8 cellular contexts compared by ENCODE assay signal in genomic region chr17:67995568-67996191, GRCh38. TPM values are rescaled to one million over a fixed set of nuclear protein-coding genes. Genes with fewer than 3 reads are reported as not detected.
DNase-seq lines count a peak whose midpoint lies in the region; ATAC-seq, FAIRE-seq and TF ChIP-seq lines count a peak whose summit lies in the region.

No MANE protein-coding gene starts in this region.

- no peaks in the 10 kb centered on the region for H3K9me3 Mint-ChIP-seq in activated CD4-positive, alpha-beta memory T cell treated with anti-CD3 and anti-CD28 coated beads, Interleukin-2, amount 10 ng/mL, durations not matched to agents 7 days and 5 days
- H3K9me3 Mint-ChIP-seq in neural progenitor cell = no peaks in the 10 kb centered on the region

- CTCF ChIA-PET in activated CD4-positive, alpha-beta memory T cell treated with anti-CD3 and anti-CD28 coated beads, Interleukin-2, amount 10 ng/mL, durations not matched to agents 7 days and 5 days (lab: Charles Lee) = interaction anchor here (0.9 to 2.2 kb wide), 5 partner anchors 14 to 111 kb away, joined by 3 to 8 read pairs (median 5); no protein-coding TSS in a partner anchor

- TF ChIP-seq POLR2A in GM12891 (IDR thresholded peaks at IDR 0.05; ENCODE audit: low read depth, low read length) = no peak

- H3K9me3 ChIP-seq in neural progenitor cell (ENCODE audit: low read depth) = no peaks in the 10 kb centered on the region

- no peak overlapping the region for H3K27ac ChIP-seq in neural progenitor cell

- H3K36me3 Mint-ChIP-seq in activated CD4-positive, alpha-beta memory T cell treated with anti-CD3 and anti-CD28 coated beads, Interleukin-2, amount 10 ng/mL, durations not matched to agents 7 days and 5 days (ENCODE audit: low read depth) = peaks cover 2% of the 10 kb centered on the region
- peaks cover 2% of the 10 kb centered on the region for H3K36me3 Mint-ChIP-seq in neural progenitor cell

- H3F3A ChIP-seq in neural progenitor cell (ENCODE audit: low read depth) = peaks cover 49% of the 10 kb centered on the region

- ATAC-seq in GM18909 (IDR thresholded peaks at IDR 0.05; ENCODE audit: poor library complexity, unreplicated experiment) (no peak), HG03039 (IDR thresholded peaks at IDR 0.05; ENCODE audit: unreplicated experiment) (no peak)

- peaks cover 17% of the 10 kb centered on the region for H3K4me1 ChIP-seq in neural progenitor cell

- H3K4me3 ChIP-seq in fibroblast of mammary gland (ENCODE audit: control insufficient read depth, low read depth, low read length) = peak overlapping the region; percentile 48
- H3K4me3 ChIP-seq in neural progenitor cell = peak overlapping the region; percentile 57

- H3K4me1 Mint-ChIP-seq in activated CD4-positive, alpha-beta memory T cell treated with anti-CD3 and anti-CD28 coated beads, Interleukin-2, amount 10 ng/mL, durations not matched to agents 7 days and 5 days = peaks cover 37% of the 10 kb centered on the region
- H3K4me1 Mint-ChIP-seq in neural progenitor cell = peaks cover 28% of the 10 kb centered on the region

- peaks cover 10% of the 10 kb centered on the region for H3K27me3 Mint-ChIP-seq in activated CD4-positive, alpha-beta memory T cell treated with anti-CD3 and anti-CD28 coated beads, Interleukin-2, amount 10 ng/mL, durations not matched to agents 7 days and 5 days
- peaks cover 2% of the 10 kb centered on the region for H3K27me3 Mint-ChIP-seq in neural progenitor cell (ENCODE audit: insufficient read depth, low read depth)

- POLR2A ChIA-PET in activated CD4-positive, alpha-beta memory T cell treated with anti-CD3 and anti-CD28 coated beads, Interleukin-2, amount 10 ng/mL, durations not matched to agents 7 days and 5 days (lab: Charles Lee) = interaction anchor here (1.1 to 2.8 kb wide), 5 partner anchors 9 to 296 kb away, joined by 3 to 19 read pairs (median 8); partner anchors contain the start of genes ARSG, KPNA2 and SLC16A6

- H4K20me1 ChIP-seq in neural progenitor cell (ENCODE audit: low read depth) = no peaks in the 10 kb centered on the region

- H3K79me2 ChIP-seq in neural progenitor cell (ENCODE audit: low read depth) = no peaks in the 10 kb centered on the region

- H3K9ac ChIP-seq in neural progenitor cell = no peak overlapping the region

- H3K4me3 Mint-ChIP-seq in activated CD4-positive, alpha-beta memory T cell treated with anti-CD3 and anti-CD28 coated beads, Interleukin-2, amount 10 ng/mL, durations not matched to agents 7 days and 5 days = peak overlapping the region; percentile 76
- peak overlapping the region; percentile 91 for H3K4me3 Mint-ChIP-seq in neural progenitor cell

- H3K4me2 ChIP-seq in neural progenitor cell = peak overlapping the region; percentile 90

- H3K36me3 ChIP-seq in neural progenitor cell = no peaks in the 10 kb centered on the region

- H2AFZ ChIP-seq in neural progenitor cell (replicated peaks) = peak overlapping the region; percentile 83

- no peak for TF ChIP-seq CTCF in fibroblast of mammary gland (conservative IDR thresholded peaks at IDR 0.05; ENCODE audit: control insufficient read depth, insufficient read depth, low read depth, low read length)
- peak; percentile 25 for TF ChIP-seq CTCF in neural progenitor cell (IDR thresholded peaks at IDR 0.05)

- H3K27ac Mint-ChIP-seq in activated CD4-positive, alpha-beta memory T cell treated with anti-CD3 and anti-CD28 coated beads, Interleukin-2, amount 10 ng/mL, durations not matched to agents 7 days and 5 days = no peak overlapping the region
- peak overlapping the region; percentile 70 for H3K27ac Mint-ChIP-seq in neural progenitor cell

- peak; percentile 34 for DNase-seq in 8988T
- DNase-seq in GM12891 (ENCODE audit: insufficient read length, low spot score) = no peak
- DNase-seq in activated CD4-positive, alpha-beta memory T cell treated with anti-CD3 and anti-CD28 coated beads, Interleukin-2, amount 10 ng/mL, durations not matched to agents 7 days and 5 days = peak; percentile 36
- peak; percentile 14 for DNase-seq in fibroblast of mammary gland (ENCODE audit: low read depth)
- DNase-seq in neural progenitor cell (ENCODE audit: low spot score) = peak; percentile 65
- no peak for DNase-seq in urothelium cell line (ENCODE audit: low spot score)

- peaks cover 39% of the 10 kb centered on the region for H3K27me3 ChIP-seq in neural progenitor cell

- FAIRE-seq in GM12891 (lab: Jason Lieb, UNC) = peak; percentile 51
- no peak for FAIRE-seq in urothelium cell line (lab: Jason Lieb, UNC)

TF ChIP-seq in GM12891, 5 proteins besides CTCF, POLR2A, EP300 and RAD21:
- TF ChIP-seq POLR2AphosphoS5 (IDR thresholded peaks at IDR 0.05; ENCODE audit: low read depth, low read length) = no peak
- TF ChIP-seq SPI1 (IDR thresholded peaks at IDR 0.05; ENCODE audit: low read depth, low read length) = no peak
- no peak for TF ChIP-seq PAX5 (IDR thresholded peaks at IDR 0.05; ENCODE audit: insufficient read depth, low read length, severe bottlenecking)
- TF ChIP-seq TAF1 (IDR thresholded peaks at IDR 0.05; ENCODE audit: low read depth, low read length) = no peak
- no peak for TF ChIP-seq POU2F2 (IDR thresholded peaks at IDR 0.05; ENCODE audit: low read depth, low read length)

RNA-seq across cellular contexts. Expression of gene C17orf58, which starts 0.6 kb away (rescaled TPM):
- polyA plus RNA-seq in GM12891 (2012; ENCODE audit: low read depth, missing spikeins) = 3.8 TPM
- 10 to 100 TPM; 12.4 TPM for total RNA-seq in activated CD4-positive, alpha-beta memory T cell treated with anti-CD3 and anti-CD28 coated beads, Interleukin-2, amount 10 ng/mL, durations not matched to agents 7 days and 5 days
- total RNA-seq in neural progenitor cell (ENCODE audit: low replicate concordance) = 34.3 and 43.9 TPM in 2 replicates

RNA-seq across cellular contexts. Expression of gene KPNA2, which starts 39.9 kb away (rescaled TPM):
- 155 TPM for polyA plus RNA-seq in GM12891 (2012; ENCODE audit: low read depth, missing spikeins)
- total RNA-seq in activated CD4-positive, alpha-beta memory T cell treated with anti-CD3 and anti-CD28 coated beads, Interleukin-2, amount 10 ng/mL, durations not matched to agents 7 days and 5 days = 100 to 1,000 TPM; 227 TPM
- total RNA-seq in neural progenitor cell (ENCODE audit: low replicate concordance) = 480 and 549 TPM in 2 replicates

Comparison
In these comparisons a context has a peak if more than half of its experiments do, and no peak if none do; other contexts are left out.
1. DNase-seq: peak in 8988T (single experiment), activated CD4-positive, alpha-beta memory T cell treated with anti-CD3 and anti-CD28 coated beads, Interleukin-2, amount 10 ng/mL, durations not matched to agents 7 days and 5 days (single experiment), fibroblast of mammary gland (single experiment) and neural progenitor cell (single experiment); none in GM12891 (single experiment) and urothelium cell line (single experiment).